Comparison of ENCODE assay signal across 17 cellular contexts in the genomic region with DNA sequence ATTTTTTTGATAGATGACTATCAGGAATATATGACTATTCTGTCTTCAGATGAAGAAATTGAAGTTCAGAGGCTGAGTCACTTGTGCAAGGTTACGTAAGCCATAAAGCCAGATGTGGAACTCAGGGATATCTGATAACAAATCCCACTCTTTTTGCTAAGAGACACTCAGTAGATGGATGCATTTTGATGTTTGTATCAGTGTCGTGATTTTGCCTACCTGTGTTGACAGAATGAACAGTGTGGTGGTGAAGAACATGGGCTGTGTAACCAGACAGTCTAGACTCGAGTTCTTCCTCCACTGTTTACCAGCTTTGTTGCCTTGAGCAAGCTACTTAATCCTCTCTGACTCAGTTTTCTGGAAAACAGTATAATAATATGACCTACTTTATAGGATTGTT.
DNase-seq lines count a peak whose midpoint lies in the region; ATAC-seq, FAIRE-seq and TF ChIP-seq lines count a peak whose summit lies in the region.
"Had no signal": no experiment of that assay in that cellular context is flagged by ENCODE, and none has a peak within 500 bp of the region (broad histone marks: within the 10 kb centered on the region; RNA-seq: fewer than 3 reads in every experiment).

No MANE protein-coding gene starts in this region.

- peaks cover 55% of the 10 kb centered on the region for H3K4me1 ChIP-seq in A549
- peaks cover 47% of the 10 kb centered on the region for H3K4me1 ChIP-seq in RWPE2 (ENCODE audit: insufficient read depth, poor library complexity, severe bottlenecking)
- no peaks in the 10 kb centered on the region for H3K4me1 ChIP-seq in effector memory CD4-positive, alpha-beta T cell (ENCODE audit: control insufficient read depth, insufficient read depth, low read length, poor library complexity, severe bottlenecking)

- no peaks in the 10 kb centered on the region for H3K36me3 ChIP-seq in RWPE2 (ENCODE audit: low read depth)
- no peaks in the 10 kb centered on the region for H3K36me3 ChIP-seq in effector memory CD4-positive, alpha-beta T cell (ENCODE audit: control insufficient read depth, insufficient read depth, low read length)
- H3K36me3 ChIP-seq: MG63 had no signal

- no peak for TF ChIP-seq POLR2A in A549 (IDR thresholded peaks at IDR 0.05; ENCODE audit: low read length)

- TF ChIP-seq EP300 in A549 (IDR thresholded peaks at IDR 0.05): no peak

- peaks cover 5% of the 10 kb centered on the region; the same call in 2 of the 3 replicates for H3K9me3 ChIP-seq in A549
- H3K9me3 ChIP-seq in RWPE2 (ENCODE audit: severe bottlenecking): no peaks in the 10 kb centered on the region
- H3K9me3 ChIP-seq in effector memory CD4-positive, alpha-beta T cell (ENCODE audit: control insufficient read depth, low read length): no peaks in the 10 kb centered on the region

- POLR2A ChIA-PET in A549 (lab: Yijun Ruan, JAX): no interaction called here

- 29% methylated on average over 3 of the region's 3 CpGs for WGBS in A549 (ENCODE audit: missing lambda C conversion rate)

- peak; percentile 22 to 31; a peak in 2 of 6 replicates for ATAC-seq in A549
- peak; percentile 60 for ATAC-seq in RWPE2 (ENCODE audit: low read depth)
- ATAC-seq: activated CD8-positive, alpha-beta T cell treated with anti-CD3 and anti-CD28 coated beads, Interleukin-2, amount 10 ng/mL, durations not matched to agents 7 days and 5 days; sciatic nerve had no signal

- H3K4me3 ChIP-seq in A549 (no peak overlapping the region), RWPE2 (ENCODE audit: severe bottlenecking) (no peak overlapping the region), fibroblast of the aortic adventitia (ENCODE audit: low read depth, low read length) (no peak overlapping the region)
- H3K4me3 ChIP-seq in effector memory CD4-positive, alpha-beta T cell (ENCODE audit: insufficient read depth, low read depth, low read length, poor library complexity, severe bottlenecking): no peak overlapping the region
- H3K4me3 ChIP-seq: MG63 had no signal

- CTCF ChIA-PET in A549 (lab: Yijun Ruan, JAX): interaction anchor here (1.0 to 1.7 kb wide), 3 partner anchors 23 to 157 kb away, joined by 3 to 4 read pairs (median 3); no protein-coding TSS in a partner anchor

- TF ChIP-seq CTCF in A549 (IDR thresholded peaks at IDR 0.05) (no peak), RWPE2 (IDR thresholded peaks at IDR 0.05; ENCODE audit: poor library complexity, severe bottlenecking) (no peak), fibroblast of the aortic adventitia (IDR thresholded peaks at IDR 0.05; ENCODE audit: insufficient read depth, low read length) (no peak)

- no peaks in the 10 kb centered on the region for H3K27me3 ChIP-seq in RWPE2 (ENCODE audit: insufficient read depth, poor library complexity, severe bottlenecking)
- H3K27me3 ChIP-seq in effector memory CD4-positive, alpha-beta T cell (replicated peaks; ENCODE audit: control insufficient read depth, insufficient read depth, low read length, poor library complexity, severe bottlenecking): no peaks in the 10 kb centered on the region
- H3K27me3 ChIP-seq: MG63 had no signal

- H3K27ac ChIP-seq in A549 (peak overlapping the region; percentile 59 to 80; a peak in 5 of 6 replicates), RWPE2 (ENCODE audit: poor library complexity, severe bottlenecking) (peak overlapping the region; percentile 93)
- no peak overlapping the region for H3K27ac ChIP-seq in effector memory CD4-positive, alpha-beta T cell (ENCODE audit: insufficient read depth, low read length, poor library complexity, severe bottlenecking)

- TF ChIP-seq RAD21 in A549 (conservative IDR thresholded peaks at IDR 0.05 in 1 of 2, IDR thresholded peaks at IDR 0.05 in 1 of 2): no peak

- H3K4me2 ChIP-seq in A549: peak overlapping the region; percentile 60

- FAIRE-seq in A549 (lab: Jason Lieb, UNC): no peak

- no peak for DNase-seq in A549 (ENCODE audit: low read depth in 1 of 2, low spot score in 1 of 2)
- peak; percentile 83 for DNase-seq in HCEC 1CT
- no peak for DNase-seq in RWPE2 (ENCODE audit: low spot score)
- peak; percentile 73 for DNase-seq in fibroblast of the aortic adventitia (ENCODE audit: low read depth)
- no peak for DNase-seq in putamen (ENCODE audit: low spot score)
- DNase-seq in dedifferentiated amniotic fluid mesenchymal stem cell (ENCODE audit: extremely low spot score): no peak
- DNase-seq in 8988T: no peak
- DNase-seq in effector memory CD4-positive, alpha-beta T cell: no peak
- DNase-seq: activated CD8-positive, alpha-beta T cell treated with anti-CD3 and anti-CD28 coated beads, Interleukin-2, amount 10 ng/mL, durations not matched to agents 7 days and 5 days; aorta; dermis blood vessel endothelial cell; DMS 273 treated with DMSO at 0.1 percent for 48 hours; MG63; midbrain; NK-92 treated with Interleukin-12 subunit alpha and Interleukin-12 subunit beta, amount 100 ng/mL, for 24 hours; stimulated activated naive CD4-positive, alpha-beta T cell had no signal

TF ChIP-seq in A549, 52 proteins besides CTCF, POLR2A, EP300 and RAD21:
- TF ChIP-seq GATA3 (IDR thresholded peaks at IDR 0.05; ENCODE audit: borderline replicate concordance): peak; percentile 47; the same call in 1 of the 2 replicates
- TF ChIP-seq JUN (IDR thresholded peaks at IDR 0.05): 0 out of 5 replicates have a peak, but pooled peaks of 1 of the 2 experiments have one; percentile 19
- 0 out of 3 replicates have a peak, but pooled peaks have one; percentile 38 for TF ChIP-seq BCL3 (IDR thresholded peaks at IDR 0.05)
- no peak for TF ChIP-seq ZNF302 (CRISPR knock-in tag; IDR thresholded peaks at IDR 0.05)
- no peak for TF ChIP-seq POLR2AphosphoS2 (conservative IDR thresholded peaks at IDR 0.05; ENCODE audit: low read length)
- TF ChIP-seq REST (IDR thresholded peaks at IDR 0.05): no peak
- no peak for TF ChIP-seq KDM1A (IDR thresholded peaks at IDR 0.05; ENCODE audit: low read depth)
- no peak for TF ChIP-seq RARB (CRISPR knock-in tag; IDR thresholded peaks at IDR 0.05)
- TF ChIP-seq MAFK (IDR thresholded peaks at IDR 0.05; ENCODE audit: partially characterized antibody): no peak
- TF ChIP-seq NR3C1 (IDR thresholded peaks at IDR 0.05): no peak
- TF ChIP-seq ZC3H11A (IDR thresholded peaks at IDR 0.05): no peak
- no peak for TF ChIP-seq ZSCAN20 (CRISPR knock-in tag; IDR thresholded peaks at IDR 0.05)
- no peak for TF ChIP-seq ESRRA (IDR thresholded peaks at IDR 0.05; ENCODE audit: borderline replicate concordance, low read length)
- TF ChIP-seq CEBPB (IDR thresholded peaks at IDR 0.05): peak; percentile 70 to 73
- TF ChIP-seq RNF2 (IDR thresholded peaks at IDR 0.05; ENCODE audit: borderline replicate concordance, low read depth): no peak
- no peak for TF ChIP-seq PHF8 (IDR thresholded peaks at IDR 0.05; ENCODE audit: borderline replicate concordance, low read depth)
- TF ChIP-seq, protein P1, sequence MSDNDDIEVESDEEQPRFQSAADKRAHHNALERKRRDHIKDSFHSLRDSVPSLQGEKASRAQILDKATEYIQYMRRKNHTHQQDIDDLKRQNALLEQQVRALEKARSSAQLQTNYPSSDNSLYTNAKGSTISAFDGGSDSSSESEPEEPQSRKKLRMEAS (IDR thresholded peaks at IDR 0.05): 0 out of 2 replicates have a peak, but pooled peaks have one; percentile 25
- TF ChIP-seq RCOR1 (IDR thresholded peaks at IDR 0.05; ENCODE audit: low read depth, low read length): no peak
- TF ChIP-seq JUNB (IDR thresholded peaks at IDR 0.05): peak; percentile 36; the same call in 1 of the 2 replicates
- TF ChIP-seq FOSL2 (IDR thresholded peaks at IDR 0.05): no peak; the same call in 1 of the 2 replicates
- peak; percentile 62 for TF ChIP-seq FOSL2 (CRISPR knock-in tag; IDR thresholded peaks at IDR 0.05)
- no peak for TF ChIP-seq HOXA7 (CRISPR knock-in tag; IDR thresholded peaks at IDR 0.05)

Comparison
In these comparisons a context has a peak if more than half of its experiments do, and no peak if none do; other contexts are left out.
1. DNase-seq: peak in HCEC 1CT (single experiment) and fibroblast of the aortic adventitia (single experiment); none in A549 (0 of 2), RWPE2 (single experiment), putamen (single experiment), dedifferentiated amniotic fluid mesenchymal stem cell (single experiment), 8988T (single experiment) and effector memory CD4-positive, alpha-beta T cell (0 of 3).